35 cellular contexts compared by ENCODE assay signal in genomic region chr11:76038608-76039007, GRCh38.
"Had no signal": no experiment of that assay in that cellular context is flagged by ENCODE, and none has a peak within 500 bp of the region (broad histone marks: within the 10 kb centered on the region; RNA-seq: fewer than 3 reads in every experiment).

No MANE protein-coding gene starts in this region.

- H3K4me3 ChIP-seq: MG63 had no signal

- H3K27me3 ChIP-seq: MG63 had no signal

- DNase-seq: Karpas-422, Kasumi-1, MG63, MM.1S, MV-4-11, NCI-H1048, NCI-H1092, NCI-H1092 treated with DMSO at 0.1 percent for 48 hours, NCI-H1105, NCI-H1105 treated with DMSO at 0.1 percent for 48 hours, NCI-H1417, NCI-H1417 treated with DMSO at 0.1 percent for 48 hours, NCI-H1436, NCI-H1436 treated with DMSO at 0.1 percent for 48 hours, NCI-H146, NCI-H1694, NCI-H1694 treated with DMSO at 0.1 percent for 48 hours, NCI-H187, NCI-H187 treated with DMSO at 0.1 percent for 48 hours, NCI-H1930, NCI-H2029, NCI-H2029 treated with DMSO at 0.1 percent for 48 hours, NCI-H2081, NCI-H2081 treated with DMSO at 0.1 percent for 48 hours, NCI-H2107, NCI-H2171, NCI-H2171 treated with DMSO at 0.1 percent for 48 hours, NCI-H2227 treated with DMSO at 0.1 percent for 48 hours, NCI-H226, NCI-H345, NCI-H446, NCI-H446 treated with DMSO at 0.1 percent for 48 hours, NCI-H510A, NCI-H510A treated with DMSO at 0.1 percent for 48 hours, NCI-H524 had no signal

- H3K36me3 ChIP-seq: MG63 had no signal

- H3K9me3 ChIP-seq: MG63 had no signal
